ENCODE assay signal across 4 cellular contexts in the genomic region with DNA sequence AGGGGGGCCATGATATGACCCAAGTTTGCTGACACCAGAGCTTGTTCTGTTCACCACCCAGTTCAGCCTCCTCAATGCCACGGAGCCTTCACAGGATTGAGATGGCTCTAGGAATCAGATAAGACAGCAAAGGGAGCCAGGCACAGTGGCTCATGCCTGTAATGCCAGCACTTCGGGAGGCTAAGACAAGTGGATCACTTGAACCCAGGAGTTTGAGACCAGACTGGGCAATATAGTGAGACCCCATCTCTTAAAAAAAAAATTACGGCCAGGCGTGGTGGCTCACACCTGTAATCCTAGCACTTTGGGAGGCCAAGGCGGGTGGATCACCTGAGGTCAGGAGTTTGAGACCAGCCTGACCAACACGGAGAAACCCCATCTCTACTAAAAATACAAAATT.
TF ChIP-seq lines count a peak whose summit lies in the region.

No MANE protein-coding gene starts in this region.

TF ChIP-seq in HEK293, 187 proteins besides CTCF, POLR2A, EP300 and RAD21:
- TF ChIP-seq ZNF121 (tag by site-specific recombination; IDR thresholded peaks at IDR 0.05), result peak; percentile 58; the same call in 1 of the 2 replicates

TF ChIP-seq in WTC11, 78 proteins besides CTCF, POLR2A, EP300 and RAD21:
- peak; percentile 53; the same call in 1 of the 2 replicates for TF ChIP-seq ZNF121 (CRISPR knock-in tag; IDR thresholded peaks at IDR 0.05)

TF ChIP-seq in K562, 482 proteins besides CTCF, POLR2A, EP300 and RAD21:
- TF ChIP-seq ZNF121 (CRISPR knock-in tag; conservative IDR thresholded peaks at IDR 0.05), result peak; percentile 90
TF ChIP-seq in K562: peak in this region for 1; not testable (repeated sequence) for 481.

TF ChIP-seq in HepG2, 621 proteins besides CTCF, POLR2A, EP300 and RAD21:
- peak; percentile 68 for TF ChIP-seq ZNF121 (CRISPR knock-in tag; IDR thresholded peaks at IDR 0.05)
